ENCODE assay signal across 15 cellular contexts in genomic region chr11:36116161-36116560, GRCh38.
DNase-seq lines count a peak whose midpoint lies in the region; ATAC-seq and TF ChIP-seq lines count a peak whose summit lies in the region.
"Had no signal": no experiment of that assay in that cellular context is flagged by ENCODE, and none has a peak within 500 bp of the region (broad histone marks: within the 10 kb centered on the region; RNA-seq: fewer than 3 reads in every experiment).

No MANE protein-coding gene starts in this region.

- 71% methylated on average over 6 of the region's 6 CpGs for WGBS in right cardiac atrium
- whole genome bisulfite sequencing in body of pancreas, 2 donors: 81 to 89% methylated on average over 6 of the region's 6 CpGs

- H3K27me3 ChIP-seq in right cardiac atrium (ENCODE audit: control insufficient read depth, insufficient read depth) (peaks cover 3% of the 10 kb centered on the region), body of pancreas (no peaks in the 10 kb centered on the region)

- no peak for TF ChIP-seq POLR2A in body of pancreas (IDR thresholded peaks at IDR 0.05)

- DNase-seq in right cardiac atrium: peak in 1 of 3 donors; percentile 20
- DNase-seq in left cardiac atrium: no peak
- peak; percentile 94 for DNase-seq in dermis blood vessel endothelial cell
- DNase-seq in glomerular endothelial cell (ENCODE audit: extremely low read depth, low read depth, low spot score): peak; percentile 75
- no peak for DNase-seq in NCI-H146 (lab: John Stamatoyannopoulos, UW)
- no peak for DNase-seq in body of pancreas
- DNase-seq in OCI-M2 (lab: John Stamatoyannopoulos, UW; ENCODE audit: unreplicated experiment): no peak
- DNase-seq: 8988T; CD4-positive, alpha-beta memory T cell; DND-41; GF-D8; GM23248; H7; IMR-90 had no signal

- no peak for TF ChIP-seq CTCF in body of pancreas (IDR thresholded peaks at IDR 0.05)

- H3K4me3 ChIP-seq in right cardiac atrium (ENCODE audit: low read length): no peak overlapping the region
- H3K4me3 ChIP-seq in body of pancreas: no peak overlapping the region
- H3K4me3 ChIP-seq: GM23248 had no signal

- ATAC-seq in right cardiac atrium: peak; percentile 33 to 52
- no peak for ATAC-seq in left cardiac atrium
- ATAC-seq in body of pancreas: no peak
- no peak for ATAC-seq in GM18907 (IDR thresholded peaks at IDR 0.05; ENCODE audit: unreplicated experiment)

- H3K27ac ChIP-seq in right cardiac atrium (ENCODE audit: low read length) (no peak overlapping the region), body of pancreas (no peak overlapping the region)
- H3K27ac ChIP-seq: GM23248 had no signal

- intact Hi-C loops in right cardiac atrium (cut with DNase I) (no loop called here), left cardiac atrium (cut with DNase I) (no loop called here), body of pancreas (cut with DNase I) (no loop called here)

- H3K9me3 ChIP-seq in right cardiac atrium (ENCODE audit: control insufficient read depth, low read length): no peaks in the 10 kb centered on the region
- H3K9me3 ChIP-seq in body of pancreas: peaks cover 0 to 10% (median 0%) of the 10 kb centered on the region in 3 donors

- H3K4me1 ChIP-seq in right cardiac atrium (ENCODE audit: control insufficient read depth, insufficient read depth, low read length) (no peaks in the 10 kb centered on the region), body of pancreas (no peaks in the 10 kb centered on the region)

- no peaks in the 10 kb centered on the region for H3K36me3 ChIP-seq in body of pancreas (replicated peaks in 1 of 2; ENCODE audit: insufficient read depth in 1 of 2, low read depth in 2 of 2)

Comparison
In these comparisons a context has a peak if more than half of its experiments do, and no peak if none do; other contexts are left out.
1. ATAC-seq: peak in right cardiac atrium (2 of 2); none in left cardiac atrium (0 of 2), body of pancreas (single experiment) and GM18907 (single experiment).
2. DNase-seq: peak in dermis blood vessel endothelial cell (single experiment) and glomerular endothelial cell (single experiment); none in left cardiac atrium (single experiment), NCI-H146 (single experiment), body of pancreas (0 of 4) and OCI-M2 (single experiment).